Comparison of ENCODE assay signal across 22 cellular contexts in the genomic region with DNA sequence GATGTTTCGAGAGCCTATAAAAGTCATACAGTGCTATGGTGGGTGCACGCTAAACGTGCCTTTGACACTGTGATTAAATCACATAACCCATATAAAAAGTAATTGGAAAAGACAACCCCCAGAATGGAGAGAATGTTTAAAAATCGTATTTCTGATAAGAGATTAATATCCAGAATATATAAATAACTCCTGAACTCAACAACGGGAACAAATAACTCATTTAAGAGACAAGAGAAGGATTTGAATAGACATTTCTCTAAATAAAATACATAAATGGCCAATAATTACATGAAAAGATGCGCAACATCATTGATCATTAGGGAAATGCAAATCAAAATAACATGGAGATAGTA. TPM values are rescaled to one million over a fixed set of nuclear protein-coding genes. Genes with fewer than 3 reads are reported as not detected.
DNase-seq lines count a peak whose midpoint lies in the region; ATAC-seq, FAIRE-seq and TF ChIP-seq lines count a peak whose summit lies in the region.
"Had no signal": no experiment of that assay in that cellular context is flagged by ENCODE, and none has a peak within 500 bp of the region (broad histone marks: within the 10 kb centered on the region; RNA-seq: fewer than 3 reads in every experiment).

No MANE protein-coding gene starts in this region.

- CTCF ChIA-PET in A549 (lab: Yijun Ruan, JAX) = interaction anchor here (0.6 to 19.9 kb wide), 117 partner anchors 11 to 472 kb away, joined by 3 to 1009 read pairs (median 4); partner anchors contain the start of genes CCDC61, FOXA3, HIF3A and IGFL3

- TF ChIP-seq CTCF in A549 (IDR thresholded peaks at IDR 0.05) (no peak; the same call in 1 of the 3 replicates), LNCAP (IDR thresholded peaks at IDR 0.05) (peak; percentile 8; the same call in 1 of the 2 replicates), breast epithelium (IDR thresholded peaks at IDR 0.05) (peak in 2 of 3 donors; percentile 4 to 9), neural crest cell (conservative IDR thresholded peaks at IDR 0.05) (no peak)

- FAIRE-seq in A549 (lab: Jason Lieb, UNC) (peak; percentile 81), urothelium cell line (lab: Jason Lieb, UNC) (no peak)

- H3K27me3 ChIP-seq in breast epithelium = peaks cover 2 to 10% of the 10 kb centered on the region in 2 donors

- no peak overlapping the region for H3K27ac Mint-ChIP-seq in neural crest cell (ENCODE audit: unreplicated experiment)
- H3K27ac Mint-ChIP-seq: activated B cell treated with CpG ODN at 0.5 μM for 24 hours; activated CD4-positive, alpha-beta memory T cell treated with anti-CD3 and anti-CD28 coated beads, Interleukin-2, amount 10 ng/mL, durations not matched to agents 7 days and 5 days; activated naive CD8-positive, alpha-beta T cell treated with anti-CD3 and anti-CD28 coated beads, Interleukin-2, amount 10 ng/mL, durations not matched to agents 7 days and 5 days; CD4-positive, CD25-positive, alpha-beta regulatory T cell; T-helper 1 cell treated with Interleukin-12 subunit alpha and Interleukin-12 subunit beta and Interleukin-4 antibody, amounts not matched to agents 30 μg/mL and 1 μg/mL, for 36 hours had no signal

- TF ChIP-seq EP300 in A549 (IDR thresholded peaks at IDR 0.05) = no peak

- peaks cover 50% of the 10 kb centered on the region for H3K4me1 ChIP-seq in A549
- no peaks in the 10 kb centered on the region for H3K4me1 ChIP-seq in breast epithelium
- H3K4me1 ChIP-seq: HAP-1, prostate gland had no signal

- WGBS in A549 (ENCODE audit: missing lambda C conversion rate) = 10% methylated on average over 6 of the region's 6 CpGs

- H3K4me3 Mint-ChIP-seq in neural crest cell = peak overlapping the region; percentile 83
- H3K4me3 Mint-ChIP-seq: activated B cell treated with CpG ODN at 0.5 μM for 24 hours; activated CD4-positive, alpha-beta memory T cell treated with anti-CD3 and anti-CD28 coated beads, Interleukin-2, amount 10 ng/mL, durations not matched to agents 7 days and 5 days; activated naive CD8-positive, alpha-beta T cell treated with anti-CD3 and anti-CD28 coated beads, Interleukin-2, amount 10 ng/mL, durations not matched to agents 7 days and 5 days; T-helper 1 cell treated with Interleukin-12 subunit alpha and Interleukin-12 subunit beta and Interleukin-4 antibody, amounts not matched to agents 30 μg/mL and 1 μg/mL, for 36 hours had no signal

- H3K4me1 Mint-ChIP-seq in neural crest cell = peaks cover 12% of the 10 kb centered on the region
- H3K4me1 Mint-ChIP-seq: activated B cell treated with CpG ODN at 0.5 μM for 24 hours had no signal

- H3K4me3 ChIP-seq in A549 (no peak overlapping the region; the same call in 1 of the 3 replicates), breast epithelium (peak overlapping the region in 2 of 3 donors; percentile 41 to 64)
- H3K4me3 ChIP-seq: left lung had no signal

- intact Hi-C loops in breast epithelium (cut with DNase I; ENCODE audit: low total_unique reads) = loop anchor here (2.0 to 10.0 kb wide), 2 partner anchors 53 to 187 kb away; partner anchors contain the start of gene PGLYRP1

- H3K9me3 ChIP-seq in A549 = peaks cover 2% of the 10 kb centered on the region; the same call in 1 of the 3 replicates
- H3K9me3 ChIP-seq in breast epithelium = no peaks in the 10 kb centered on the region
- H3K9me3 ChIP-seq: esophagus squamous epithelium, HAP-1, left lung, prostate gland had no signal

- peaks cover 65% of the 10 kb centered on the region for H3K27me3 Mint-ChIP-seq in neural crest cell (ENCODE audit: low read depth)

- DNase-seq in A549 (ENCODE audit: low read depth in 1 of 2, low spot score in 1 of 2) (no peak), breast epithelium (ENCODE audit: low spot score in 2 of 2) (no peak), neural crest cell (ENCODE audit: low read depth, low spot score) (no peak), anterior cingulate cortex (lab: John Stamatoyannopoulos, UW) (no peak), NCI-H524 treated with DMSO at 0.1 percent for 48 hours (lab: John Stamatoyannopoulos, UW) (no peak), urothelium cell line (ENCODE audit: low spot score) (no peak)
- DNase-seq: activated B cell treated with CpG ODN at 0.5 μM for 24 hours; effector CD4-positive, alpha-beta T cell; esophagus squamous epithelium; left lung; stimulated activated CD4-positive, alpha-beta T cell treated with anti-CD3 and anti-CD28 coated beads, Interleukin-4, amount 100 ng/mL, for 4 hours had no signal

- H3K9me3 Mint-ChIP-seq in neural crest cell = no peaks in the 10 kb centered on the region
- H3K9me3 Mint-ChIP-seq: activated B cell treated with CpG ODN at 0.5 μM for 24 hours; activated naive CD8-positive, alpha-beta T cell treated with anti-CD3 and anti-CD28 coated beads, Interleukin-2, amount 10 ng/mL, durations not matched to agents 7 days and 5 days had no signal

- H3K4me2 ChIP-seq in A549 = peak overlapping the region; percentile 90
- H3K4me2 ChIP-seq: KMS-11 had no signal

- H3K27ac ChIP-seq in A549 = no peak overlapping the region
- no peak overlapping the region for H3K27ac ChIP-seq in breast epithelium
- H3K27ac ChIP-seq: KMS-11, left lung, prostate gland had no signal

- no peak for ATAC-seq in A549
- no peak for ATAC-seq in GM18861 (IDR thresholded peaks at IDR 0.05; ENCODE audit: unreplicated experiment)

- TF ChIP-seq POLR2A in A549 (IDR thresholded peaks at IDR 0.05; ENCODE audit: low read length) (no peak), breast epithelium (IDR thresholded peaks at IDR 0.05) (no peak)

- H3K36me3 Mint-ChIP-seq in neural crest cell (ENCODE audit: low read depth) = no peaks in the 10 kb centered on the region
- H3K36me3 Mint-ChIP-seq: activated naive CD8-positive, alpha-beta T cell treated with anti-CD3 and anti-CD28 coated beads, Interleukin-2, amount 10 ng/mL, durations not matched to agents 7 days and 5 days; CD4-positive, CD25-positive, alpha-beta regulatory T cell had no signal

- TF ChIP-seq RAD21 in A549 (conservative IDR thresholded peaks at IDR 0.05 in 1 of 2, IDR thresholded peaks at IDR 0.05 in 1 of 2) = peak in 1 of 2 experiments; percentile 9; a peak in 1 of 5 replicates

- POLR2A ChIA-PET in A549 (lab: Yijun Ruan, JAX) = interaction anchor here (0.5 to 2.3 kb wide), 9 partner anchors 10 to 187 kb away, joined by 3 to 16 read pairs (median 4); no protein-coding TSS in a partner anchor

- H3K36me3 ChIP-seq in breast epithelium = no peaks in the 10 kb centered on the region
- H3K36me3 ChIP-seq: esophagus squamous epithelium, HAP-1, left lung, prostate gland had no signal

TF ChIP-seq in A549, 52 proteins besides CTCF, POLR2A, EP300 and RAD21:
- TF ChIP-seq KDM5A (IDR thresholded peaks at IDR 0.05) (no peak), JUNB (IDR thresholded peaks at IDR 0.05) (0 out of 2 replicates have a peak, but pooled peaks have one; percentile 2)

RNA-seq across cellular contexts. Expression of gene IGFL4, which starts 37.0 kb away (rescaled TPM):
- polyA plus RNA-seq in A549 (2011; rRNA removed) (1.7 and 2.4 TPM in 2 replicates), A549 (2017; fragmentation: RNase III; extraction: RNeasy Plus Mini Kit Qiagen cat#74134 plus additional on column Dnase treatment) (1.3 to 3.1 TPM (median 2.8 TPM) in 3 replicates)
- polyA plus RNA-seq in A549 (2012; cell fraction: cytosol; rRNA removed) = 0.03 TPM in 2 replicates
- 0.40 and 0.66 TPM in 2 replicates for polyA plus RNA-seq in A549 (2012; cell fraction: nucleus; rRNA removed)
- 0.83 and 1.7 TPM in 2 replicates for polyA minus RNA-seq in A549 (2011; rRNA and poly(A)+ RNA removed)
- total RNA-seq in breast epithelium (not detected), neural crest cell (0.45 and 0.70 TPM in 2 replicates)
- total RNA-seq: activated B cell treated with CpG ODN at 0.5 μM for 24 hours; activated CD4-positive, alpha-beta memory T cell treated with anti-CD3 and anti-CD28 coated beads, Interleukin-2, amount 10 ng/mL, durations not matched to agents 7 days and 5 days; activated naive CD8-positive, alpha-beta T cell treated with anti-CD3 and anti-CD28 coated beads, Interleukin-2, amount 10 ng/mL, durations not matched to agents 7 days and 5 days; cardiac septum; CD4-positive, CD25-positive, alpha-beta regulatory T cell; esophagus squamous epithelium; left lung; prostate gland had no signal
- polyA plus RNA-seq: CD4-positive, CD25-positive, alpha-beta regulatory T cell; smooth muscle cell had no signal

RNA-seq across cellular contexts. Expression of gene IGFL3, which starts 46.7 kb away (rescaled TPM):
- polyA plus RNA-seq in A549 (2011; rRNA removed) (0.16 TPM in 1 of 2 replicates, not detected in the other), A549 (2017; fragmentation: RNase III; extraction: RNeasy Plus Mini Kit Qiagen cat#74134 plus additional on column Dnase treatment) (0.44 to 1.1 TPM (median 0.66 TPM) in 3 replicates)
- polyA plus RNA-seq in A549 (2012; cell fraction: cytosol; rRNA removed) = 0.07 and 0.18 TPM in 2 replicates
- polyA plus RNA-seq in A549 (2012; cell fraction: nucleus; rRNA removed) = 0.08 TPM in 1 of 2 replicates, not detected in the other
- not detected in 2 replicates for polyA minus RNA-seq in A549 (2011; rRNA and poly(A)+ RNA removed)
- total RNA-seq in breast epithelium (not detected), neural crest cell (not detected in 2 replicates)
- total RNA-seq: activated B cell treated with CpG ODN at 0.5 μM for 24 hours; activated CD4-positive, alpha-beta memory T cell treated with anti-CD3 and anti-CD28 coated beads, Interleukin-2, amount 10 ng/mL, durations not matched to agents 7 days and 5 days; activated naive CD8-positive, alpha-beta T cell treated with anti-CD3 and anti-CD28 coated beads, Interleukin-2, amount 10 ng/mL, durations not matched to agents 7 days and 5 days; cardiac septum; CD4-positive, CD25-positive, alpha-beta regulatory T cell; esophagus squamous epithelium; left lung; prostate gland had no signal
- polyA plus RNA-seq: CD4-positive, CD25-positive, alpha-beta regulatory T cell had no signal

RNA-seq across cellular contexts. Expression of gene PGLYRP1, which starts 54.9 kb away (rescaled TPM):
- polyA plus RNA-seq in A549 (2011; rRNA removed) = not detected in 2 replicates
- polyA plus RNA-seq in A549 (2012; cell fraction: cytosol; rRNA removed) = not detected in 2 replicates
- polyA plus RNA-seq in A549 (2012; cell fraction: nucleus; rRNA removed) = not detected in 2 replicates
- not detected in 3 replicates for polyA plus RNA-seq in A549 (2017; fragmentation: RNase III; extraction: RNeasy Plus Mini Kit Qiagen cat#74134 plus additional on column Dnase treatment)
- not detected in 2 replicates for polyA minus RNA-seq in A549 (2011; rRNA and poly(A)+ RNA removed)
- not detected for total RNA-seq in breast epithelium
- total RNA-seq in neural crest cell = not detected in 2 replicates
- total RNA-seq: activated B cell treated with CpG ODN at 0.5 μM for 24 hours; activated CD4-positive, alpha-beta memory T cell treated with anti-CD3 and anti-CD28 coated beads, Interleukin-2, amount 10 ng/mL, durations not matched to agents 7 days and 5 days; activated naive CD8-positive, alpha-beta T cell treated with anti-CD3 and anti-CD28 coated beads, Interleukin-2, amount 10 ng/mL, durations not matched to agents 7 days and 5 days; CD4-positive, CD25-positive, alpha-beta regulatory T cell; esophagus squamous epithelium; prostate gland; smooth muscle cell had no signal
- polyA plus RNA-seq: CD4-positive, CD25-positive, alpha-beta regulatory T cell; smooth muscle cell had no signal

Comparison
In these comparisons a context has a peak if more than half of its experiments do, and no peak if none do; other contexts are left out.
1. CTCF ChIP-seq: peak in LNCAP (single experiment) and breast epithelium (2 of 3); none in A549 (single experiment) and neural crest cell (single experiment).